9 cellular contexts compared by ENCODE assay signal in the genomic region with DNA sequence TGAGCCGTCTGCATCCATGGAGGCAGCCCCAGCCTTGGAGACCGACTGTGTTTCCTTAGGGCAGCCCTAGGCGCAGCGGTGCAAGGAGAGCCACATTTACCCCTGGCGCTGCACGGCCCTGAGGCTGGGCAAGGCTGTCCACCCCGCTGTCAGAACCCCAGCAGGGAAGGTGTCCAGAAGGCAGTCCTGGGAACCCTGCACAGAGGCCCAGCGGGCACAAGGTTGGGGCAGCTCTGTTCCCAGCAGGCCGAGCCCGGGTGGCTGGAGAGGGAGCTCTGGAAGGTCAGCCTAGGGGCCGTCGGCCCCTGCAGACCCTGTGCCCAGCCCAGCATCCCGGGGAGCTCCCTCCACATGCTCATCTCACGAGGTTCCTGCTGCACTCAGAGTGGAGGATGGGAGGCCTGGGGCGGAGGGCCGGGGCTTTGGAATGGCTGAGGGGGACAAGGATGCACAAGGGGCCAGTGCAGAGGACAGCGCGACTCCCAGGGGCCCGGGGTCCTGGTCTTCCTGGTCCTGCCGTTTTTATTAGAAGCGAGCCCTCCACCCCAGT. TPM values are rescaled to one million over a fixed set of nuclear protein-coding genes. Genes with fewer than 3 reads are reported as not detected.
DNase-seq lines count a peak whose midpoint lies in the region; ATAC-seq, FAIRE-seq and TF ChIP-seq lines count a peak whose summit lies in the region.
"Had no signal": no experiment of that assay in that cellular context is flagged by ENCODE, and none has a peak within 500 bp of the region (broad histone marks: within the 10 kb centered on the region; RNA-seq: fewer than 3 reads in every experiment).

No MANE protein-coding gene starts in this region.

- peak overlapping the region; percentile 21 to 44 for H3K4me3 ChIP-seq in small intestine (ENCODE audit: low read depth in 1 of 2, low read length in 2 of 2)
- H3K4me3 ChIP-seq in CD8-positive, alpha-beta memory T cell (ENCODE audit: low read length): no peak overlapping the region

- no peak overlapping the region for H3K27ac ChIP-seq in small intestine (ENCODE audit: low read depth in 1 of 2, low read length in 1 of 2)
- H3K27ac ChIP-seq in CD8-positive, alpha-beta memory T cell (ENCODE audit: low read depth, low read length): no peak overlapping the region
- H3K27ac ChIP-seq: upper lobe of left lung had no signal

- FAIRE-seq in H54 (lab: Jason Lieb, UNC) (no peak), small intestine (lab: Jason Lieb, UNC) (no peak)

- no peaks in the 10 kb centered on the region for H3K36me3 ChIP-seq in small intestine (ENCODE audit: control insufficient read depth in 2 of 2, insufficient read depth in 2 of 2, low read length in 2 of 2)
- H3K36me3 ChIP-seq in CD8-positive, alpha-beta memory T cell (ENCODE audit: insufficient read depth, low read length): no peaks in the 10 kb centered on the region
- H3K36me3 ChIP-seq: upper lobe of left lung had no signal

- DNase-seq in H54 (ENCODE audit: insufficient read length, low spot score) (peak; percentile 1), left cardiac atrium (peak; percentile 22), small intestine (no peak)
- DNase-seq in activated CD8-positive, alpha-beta memory T cell treated with anti-CD3 and anti-CD28 coated beads, Interleukin-2, amount 10 ng/mL, durations not matched to agents 7 days and 5 days: peak; percentile 40
- no peak for DNase-seq in CD8-positive, alpha-beta memory T cell

- TF ChIP-seq POLR2A in H54 (IDR thresholded peaks at IDR 0.05; ENCODE audit: low read depth, low read length): no peak

- H3K27me3 Mint-ChIP-seq in activated CD8-positive, alpha-beta memory T cell treated with anti-CD3 and anti-CD28 coated beads, Interleukin-2, amount 10 ng/mL, durations not matched to agents 7 days and 5 days: peaks cover 52% of the 10 kb centered on the region
- peaks cover 27 to 47% of the 10 kb centered on the region in 2 donors for H3K27me3 Mint-ChIP-seq in CD8-positive, alpha-beta memory T cell

- no peaks in the 10 kb centered on the region for H3K9me3 ChIP-seq in small intestine (ENCODE audit: control insufficient read depth, low read depth)
- H3K9me3 ChIP-seq in CD8-positive, alpha-beta memory T cell (ENCODE audit: low read length): no peaks in the 10 kb centered on the region
- H3K9me3 ChIP-seq: upper lobe of left lung had no signal

- no peaks in the 10 kb centered on the region for H3K9me3 Mint-ChIP-seq in activated CD8-positive, alpha-beta memory T cell treated with anti-CD3 and anti-CD28 coated beads, Interleukin-2, amount 10 ng/mL, durations not matched to agents 7 days and 5 days (ENCODE audit: low read depth)
- peaks cover 0 to 4% (median 1%) of the 10 kb centered on the region in 5 donors for H3K9me3 Mint-ChIP-seq in CD8-positive, alpha-beta memory T cell

- no peak overlapping the region for H3K27ac Mint-ChIP-seq in activated CD8-positive, alpha-beta memory T cell treated with anti-CD3 and anti-CD28 coated beads, Interleukin-2, amount 10 ng/mL, durations not matched to agents 7 days and 5 days
- H3K27ac Mint-ChIP-seq in CD8-positive, alpha-beta memory T cell: no peak overlapping the region

- no peaks in the 10 kb centered on the region for H3K36me3 Mint-ChIP-seq in activated CD8-positive, alpha-beta memory T cell treated with anti-CD3 and anti-CD28 coated beads, Interleukin-2, amount 10 ng/mL, durations not matched to agents 7 days and 5 days
- no peaks in the 10 kb centered on the region for H3K36me3 Mint-ChIP-seq in CD8-positive, alpha-beta memory T cell

- POLR2A ChIA-PET in CD8-positive, alpha-beta memory T cell (lab: Charles Lee): no interaction called here

- no peaks in the 10 kb centered on the region for H3K4me1 ChIP-seq in small intestine (ENCODE audit: control insufficient read depth in 2 of 2, insufficient read depth in 1 of 2, low read depth in 1 of 2, low read length in 1 of 2)
- H3K4me1 ChIP-seq in CD8-positive, alpha-beta memory T cell (ENCODE audit: insufficient read depth, low read length): peaks cover under 1% of the 10 kb centered on the region

- H3K4me1 Mint-ChIP-seq in activated CD8-positive, alpha-beta memory T cell treated with anti-CD3 and anti-CD28 coated beads, Interleukin-2, amount 10 ng/mL, durations not matched to agents 7 days and 5 days: peaks cover 13% of the 10 kb centered on the region
- peaks cover 6 to 19% (median 9%) of the 10 kb centered on the region in 3 donors for H3K4me1 Mint-ChIP-seq in CD8-positive, alpha-beta memory T cell

- intact Hi-C loops in left cardiac atrium (cut with DNase I): no loop called here

- CTCF ChIA-PET in activated CD8-positive, alpha-beta memory T cell treated with anti-CD3 and anti-CD28 coated beads, Interleukin-2, amount 10 ng/mL, durations not matched to agents 7 days and 5 days (lab: Charles Lee): interaction anchor here (1.0 to 3.0 kb wide), 5 partner anchors 14 to 72 kb away, joined by 3 to 18 read pairs (median 6); partner anchors contain the start of gene NOC2L
- CTCF ChIA-PET in CD8-positive, alpha-beta memory T cell (lab: Charles Lee): interaction anchor here (0.9 kb wide), 1 partner anchor 34 kb away, joined by 3 read pairs; no protein-coding TSS in a partner anchor

- ATAC-seq in activated CD8-positive, alpha-beta memory T cell treated with anti-CD3 and anti-CD28 coated beads, Interleukin-2, amount 10 ng/mL, durations not matched to agents 7 days and 5 days: no peak
- ATAC-seq in left cardiac atrium: peak in 1 of 2 donors; percentile 3
- no peak for ATAC-seq in HG02970 (IDR thresholded peaks at IDR 0.05; ENCODE audit: low FRiP score, unreplicated experiment)
- no peak for ATAC-seq in HG02759 (IDR thresholded peaks at IDR 0.05; ENCODE audit: unreplicated experiment)
- no peak for ATAC-seq in GM21526 (IDR thresholded peaks at IDR 0.05; ENCODE audit: low FRiP score, unreplicated experiment)

- WGBS in small intestine, 3 donors: 74 to 88% (median 83%) methylated on average over 16 to 21 of the region's 21 CpGs

- H3K27me3 ChIP-seq in small intestine (ENCODE audit: control insufficient read depth in 2 of 2, insufficient read depth in 2 of 2, low read length in 2 of 2): peaks cover 0 to 3% of the 10 kb centered on the region in 2 donors
- peaks cover 13% of the 10 kb centered on the region for H3K27me3 ChIP-seq in CD8-positive, alpha-beta memory T cell (ENCODE audit: insufficient read depth, low read length, poor library complexity, severe bottlenecking)

- no peak overlapping the region for H3K4me3 Mint-ChIP-seq in activated CD8-positive, alpha-beta memory T cell treated with anti-CD3 and anti-CD28 coated beads, Interleukin-2, amount 10 ng/mL, durations not matched to agents 7 days and 5 days
- peak overlapping the region in 3 of 7 donors; percentile 41 to 66 (median 59) for H3K4me3 Mint-ChIP-seq in CD8-positive, alpha-beta memory T cell

RNA-seq across cellular contexts. Expression of gene SAMD11, which starts 19.9 kb away (rescaled TPM):
- under 1 TPM in 1 of 2 experiments, not detected in 1; 0.61 TPM for total RNA-seq in activated CD8-positive, alpha-beta memory T cell treated with anti-CD3 and anti-CD28 coated beads, Interleukin-2, amount 10 ng/mL, durations not matched to agents 7 days and 5 days
- 1 to 10 TPM; 5.1 to 7.5 TPM for total RNA-seq in left cardiac atrium
- polyA plus RNA-seq in small intestine: 1 to 10 TPM in 2 of 3 donors, under 1 TPM in 1; 0.89 to 8.8 (median 4.9) TPM
- not detected for total RNA-seq in CD8-positive, alpha-beta memory T cell
- 0.20 TPM for polyA plus RNA-seq in CD8-positive, alpha-beta memory T cell

RNA-seq across cellular contexts. Expression of gene NOC2L, which starts 55.3 kb away (rescaled TPM):
- 100 to 1,000 TPM in 1 of 2 experiments, 10 to 100 TPM in 1; 68.9 to 103 TPM for total RNA-seq in activated CD8-positive, alpha-beta memory T cell treated with anti-CD3 and anti-CD28 coated beads, Interleukin-2, amount 10 ng/mL, durations not matched to agents 7 days and 5 days
- 10 to 100 TPM; 38.1 to 48.7 TPM for total RNA-seq in left cardiac atrium
- polyA plus RNA-seq in small intestine: 10 to 100 TPM; 34.0 to 69.3 (median 42.7) TPM
- total RNA-seq in CD8-positive, alpha-beta memory T cell: 100 to 1,000 TPM; 175 to 187 TPM
- 72.3 TPM for polyA plus RNA-seq in CD8-positive, alpha-beta memory T cell

RNA-seq across cellular contexts. Expression of gene KLHL17, which starts 56.6 kb away (rescaled TPM):
- 10 to 100 TPM; 30.7 to 32.4 TPM for total RNA-seq in activated CD8-positive, alpha-beta memory T cell treated with anti-CD3 and anti-CD28 coated beads, Interleukin-2, amount 10 ng/mL, durations not matched to agents 7 days and 5 days
- total RNA-seq in left cardiac atrium: 1 to 10 TPM; 5.7 to 8.2 TPM
- 10 to 100 TPM in 1 of 3 donors, 1 to 10 TPM in 2; 6.6 to 11.9 (median 7.0) TPM for polyA plus RNA-seq in small intestine
- total RNA-seq in CD8-positive, alpha-beta memory T cell: 10 to 100 TPM; 27.6 to 28.6 TPM
- polyA plus RNA-seq in CD8-positive, alpha-beta memory T cell: 1.4 TPM

Comparison
In these comparisons a context has a peak if more than half of its experiments do, and no peak if none do; other contexts are left out.
1. DNase-seq: peak in H54 (single experiment), activated CD8-positive, alpha-beta memory T cell treated with anti-CD3 and anti-CD28 coated beads, Interleukin-2, amount 10 ng/mL, durations not matched to agents 7 days and 5 days (single experiment) and left cardiac atrium (single experiment); none in small intestine (single experiment) and CD8-positive, alpha-beta memory T cell (0 of 5).